ENCODE assay signal across 18 cellular contexts in the genomic region with DNA sequence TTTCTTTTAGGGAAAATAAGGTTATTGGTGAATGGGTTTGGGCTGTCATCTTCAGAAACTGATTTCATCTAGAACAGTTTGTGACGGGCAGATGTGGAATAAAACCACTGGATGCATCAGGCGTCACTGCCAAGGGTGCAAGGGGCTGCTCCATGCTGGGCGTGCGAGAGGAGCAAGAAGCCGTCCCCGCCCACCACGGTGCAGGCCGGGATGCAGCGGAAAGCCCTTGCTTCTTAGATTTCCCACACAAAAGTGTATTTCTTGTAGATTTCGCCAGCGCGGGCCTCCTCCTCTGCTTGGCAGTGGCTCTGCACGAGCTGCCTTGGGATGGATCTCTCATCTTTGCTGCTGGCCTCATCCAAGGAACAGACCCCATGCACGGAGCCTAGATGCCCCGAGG.
DNase-seq lines count a peak whose midpoint lies in the region; ATAC-seq, FAIRE-seq and TF ChIP-seq lines count a peak whose summit lies in the region.
"Had no signal": no experiment of that assay in that cellular context is flagged by ENCODE, and none has a peak within 500 bp of the region (broad histone marks: within the 10 kb centered on the region; RNA-seq: fewer than 3 reads in every experiment).

No MANE protein-coding gene starts in this region.

- H3K27ac ChIP-seq in BLaER1 treated with 17β-estradiol and CSF1 and Interleukin-3, amounts not matched to agents 10 nM and 100 nM, result peak overlapping the region in 3 of 11 experiments; percentile 27 to 57 (median 35); a peak in 3 of 22 replicates
- H3K27ac ChIP-seq in RWPE1, result peak overlapping the region; percentile 95
- no peak overlapping the region for H3K27ac ChIP-seq in kidney (ENCODE audit: low read depth in 2 of 2, low read length in 2 of 2)
- H3K27ac ChIP-seq in trophoblast cell (ENCODE audit: low read depth, low read length), result no peak overlapping the region
- H3K27ac ChIP-seq in small intestine (ENCODE audit: low read depth in 1 of 2, low read length in 1 of 2), result no peak overlapping the region
- H3K27ac ChIP-seq: HL-60 had no signal

- no peak overlapping the region for H3K4ac ChIP-seq in trophoblast cell (ENCODE audit: low read depth, low read length)

- no peaks in the 10 kb centered on the region for H3K79me1 ChIP-seq in trophoblast cell (ENCODE audit: low read length)

- no CpG with 5 or more reads among the region's 15 CpGs for WGBS in trophoblast cell (ENCODE audit: extremely low coverage, insufficient coverage, insufficient read length)
- 96 to 97% (median 96%) methylated on average over 15 of the region's 15 CpGs for WGBS in small intestine, 3 donors

- peak overlapping the region in 3 of 11 experiments; percentile 31 to 38 (median 36); a peak in 3 of 22 replicates for H3K9ac ChIP-seq in BLaER1 treated with 17β-estradiol and CSF1 and Interleukin-3, amounts not matched to agents 10 nM and 100 nM
- no peak overlapping the region for H3K9ac ChIP-seq in kidney (ENCODE audit: low read length in 2 of 2)
- H3K9ac ChIP-seq in trophoblast cell (ENCODE audit: low read length), result no peak overlapping the region

- H2AK5ac ChIP-seq in trophoblast cell (ENCODE audit: low read length), result no peak overlapping the region

- H4K20me1 ChIP-seq in BLaER1 treated with 17β-estradiol and CSF1 and Interleukin-3, amounts not matched to agents 10 nM and 100 nM, result peaks cover 28 to 97% (median 82%) of the 10 kb centered on the region in 11 experiments; a peak in 21 of 22 replicates

- no peak overlapping the region for H3K4me3 ChIP-seq in BLaER1 treated with 17β-estradiol and CSF1 and Interleukin-3, amounts not matched to agents 10 nM and 100 nM
- H3K4me3 ChIP-seq in kidney (ENCODE audit: low read length in 2 of 2) (no peak overlapping the region), trophoblast cell (ENCODE audit: low read depth, low read length) (peak overlapping the region; percentile 34), small intestine (ENCODE audit: low read depth in 1 of 2, low read length in 2 of 2) (no peak overlapping the region)

- no peak overlapping the region for H2BK120ac ChIP-seq in trophoblast cell (ENCODE audit: insufficient read depth, low read length, poor library complexity)

- no peak overlapping the region for H4K8ac ChIP-seq in trophoblast cell (ENCODE audit: low read depth, low read length)

- H3K9me3 ChIP-seq in BLaER1 treated with 17β-estradiol and CSF1 and Interleukin-3, amounts not matched to agents 10 nM and 100 nM (replicated peaks in 1 of 11), result no peaks in the 10 kb centered on the region
- no peaks in the 10 kb centered on the region for H3K9me3 ChIP-seq in kidney (ENCODE audit: control insufficient read depth in 1 of 2, low read length in 2 of 2)
- no peaks in the 10 kb centered on the region for H3K9me3 ChIP-seq in trophoblast cell (ENCODE audit: insufficient read depth, low read depth, low read length)
- H3K9me3 ChIP-seq in small intestine (ENCODE audit: control insufficient read depth, low read depth), result no peaks in the 10 kb centered on the region

- intact Hi-C loops in kidney (cut with DNase I), result no loop called here

- H3K79me2 ChIP-seq in trophoblast cell (ENCODE audit: control insufficient read depth, insufficient read depth, low read length, poor library complexity), result peaks cover 1% of the 10 kb centered on the region

- no peak for ATAC-seq in GM19455 (IDR thresholded peaks at IDR 0.05; ENCODE audit: unreplicated experiment)
- ATAC-seq: HCT116 had no signal

- no peak overlapping the region for H4K12ac ChIP-seq in trophoblast cell (ENCODE audit: low read depth, low read length)

- no peak overlapping the region for H4K91ac ChIP-seq in trophoblast cell (ENCODE audit: low read depth, low read length)

- H3K14ac ChIP-seq in trophoblast cell (ENCODE audit: low read length), result no peak overlapping the region

- DNase-seq in RWPE1 (ENCODE audit: low spot score) (no peak), kidney (peak; percentile 51), trophoblast cell (no peak), small intestine (no peak), middle frontal gyrus (ENCODE audit: extremely low spot score, low spot score) (no peak)
- DNase-seq: 8988T; AML-193; C1 segment of cervical spinal cord; CD4-positive, alpha-beta T cell; DMS79; EL had no signal

- H2BK12ac ChIP-seq in trophoblast cell (ENCODE audit: low read length), result no peak overlapping the region

- H3K27me3 ChIP-seq in BLaER1 treated with 17β-estradiol and CSF1 and Interleukin-3, amounts not matched to agents 10 nM and 100 nM, result no peaks in the 10 kb centered on the region
- no peaks in the 10 kb centered on the region for H3K27me3 ChIP-seq in trophoblast cell (ENCODE audit: insufficient read depth, low read length)
- H3K27me3 ChIP-seq in small intestine (ENCODE audit: control insufficient read depth in 2 of 2, insufficient read depth in 2 of 2, low read length in 2 of 2), result no peaks in the 10 kb centered on the region

- no peak for TF ChIP-seq CTCF in RWPE1 (conservative IDR thresholded peaks at IDR 0.05; ENCODE audit: low read depth)
- TF ChIP-seq CTCF in kidney (IDR thresholded peaks at IDR 0.05; ENCODE audit: borderline replicate concordance, extremely low read depth, insufficient read depth), result no peak

- no peak overlapping the region for H2AFZ ChIP-seq in trophoblast cell (ENCODE audit: insufficient read depth, low read length, poor library complexity)

- H3K4me1 ChIP-seq in BLaER1 treated with 17β-estradiol and CSF1 and Interleukin-3, amounts not matched to agents 10 nM and 100 nM, result peaks cover 36 to 79% (median 71%) of the 10 kb centered on the region in 10 experiments
- peaks cover 6 to 20% of the 10 kb centered on the region in 2 donors for H3K4me1 ChIP-seq in kidney (ENCODE audit: control insufficient read depth in 1 of 2, insufficient read depth in 1 of 2, low read depth in 1 of 2, low read length in 2 of 2)
- H3K4me1 ChIP-seq in trophoblast cell (ENCODE audit: control insufficient read depth in 1 of 2, insufficient read depth in 2 of 2, low read length in 2 of 2), result peaks cover 10 to 19% of the 10 kb centered on the region in 2 experiments
- peaks cover 0 to 2% of the 10 kb centered on the region in 2 donors for H3K4me1 ChIP-seq in small intestine (ENCODE audit: control insufficient read depth in 2 of 2, insufficient read depth in 1 of 2, low read depth in 1 of 2, low read length in 1 of 2)

- H3K18ac ChIP-seq in trophoblast cell (ENCODE audit: low read length), result peak overlapping the region; percentile 38

- H2BK5ac ChIP-seq in trophoblast cell (ENCODE audit: low read depth, low read length, poor library complexity), result no peak overlapping the region

- CTCF ChIA-PET in RWPE1 (lab: Yijun Ruan, JAX), result no interaction called here

- no peak overlapping the region for H3K23ac ChIP-seq in trophoblast cell (ENCODE audit: low read length)

- FAIRE-seq in kidney (lab: Jason Lieb, UNC) (no peak), small intestine (lab: Jason Lieb, UNC) (no peak)
- FAIRE-seq: G401.6, GM12891, GM19239 had no signal

- peak overlapping the region in 7 of 11 experiments; percentile 60 to 83 (median 76); a peak in 14 of 22 replicates for H3K4me2 ChIP-seq in BLaER1 treated with 17β-estradiol and CSF1 and Interleukin-3, amounts not matched to agents 10 nM and 100 nM
- H3K4me2 ChIP-seq in trophoblast cell (ENCODE audit: low read length), result no peak overlapping the region

- POLR2A ChIA-PET in RWPE1 (lab: Yijun Ruan, JAX; ENCODE audit: low non-redundant PET), result no interaction called here

- H3K36me3 ChIP-seq in BLaER1 treated with 17β-estradiol and CSF1 and Interleukin-3, amounts not matched to agents 10 nM and 100 nM, result peaks cover 8 to 31% (median 26%) of the 10 kb centered on the region in 11 experiments; a peak in 19 of 22 replicates
- H3K36me3 ChIP-seq in kidney (ENCODE audit: control insufficient read depth in 1 of 2, insufficient read depth in 2 of 2, low read length in 2 of 2) (no peaks in the 10 kb centered on the region), trophoblast cell (ENCODE audit: control insufficient read depth in 1 of 2, insufficient read depth in 2 of 2, low read length in 2 of 2) (peaks cover 0 to 2% of the 10 kb centered on the region in 2 experiments), small intestine (ENCODE audit: control insufficient read depth in 2 of 2, insufficient read depth in 2 of 2, low read length in 2 of 2) (no peaks in the 10 kb centered on the region)
